8 cellular contexts compared by ENCODE assay signal in the genomic region with DNA sequence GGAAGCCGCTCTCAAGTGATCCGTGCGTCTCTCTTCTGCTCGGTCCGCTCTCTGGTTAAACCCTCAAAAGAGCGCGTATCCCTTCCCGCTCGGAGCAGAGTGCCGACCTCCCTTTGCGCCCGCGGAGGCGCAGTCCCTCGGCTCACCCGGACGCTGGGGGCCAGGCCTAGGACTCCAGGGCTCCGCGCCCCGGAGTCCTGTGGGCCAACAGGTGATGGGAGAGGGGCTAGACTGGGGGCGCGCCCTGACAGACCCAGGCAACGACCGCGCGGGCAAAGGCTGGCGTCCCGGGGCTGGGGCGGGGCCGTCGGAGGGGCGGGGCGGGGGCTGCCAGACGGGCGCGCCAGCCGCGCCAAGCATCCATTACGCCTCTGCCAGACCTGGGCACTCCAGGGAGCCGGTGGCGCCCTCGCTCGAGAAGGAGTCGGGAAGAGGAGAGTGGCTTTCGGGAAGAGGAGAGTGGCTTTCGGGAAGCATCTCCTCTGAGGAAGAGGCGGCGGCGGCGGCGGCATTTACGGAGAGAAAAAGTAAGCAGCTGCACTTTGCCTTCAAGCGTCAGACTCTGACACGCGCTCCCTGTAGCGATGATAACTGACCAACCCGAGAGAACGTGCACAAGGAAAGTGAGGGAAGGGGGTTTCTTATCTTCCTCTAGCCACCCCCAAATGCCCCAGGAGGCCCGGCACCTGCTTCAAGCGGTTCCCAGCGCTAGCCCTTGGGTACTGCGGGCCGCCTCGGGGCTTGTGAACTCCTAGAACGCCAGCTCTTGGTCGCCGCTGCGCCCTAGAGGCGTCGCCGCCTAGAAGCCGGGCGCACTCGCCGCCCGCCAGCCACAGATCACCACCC. TPM values are rescaled to one million over a fixed set of nuclear protein-coding genes. Genes with fewer than 3 reads are reported as not detected.
DNase-seq lines count a peak whose midpoint lies in the region; ATAC-seq and TF ChIP-seq lines count a peak whose summit lies in the region.

No MANE protein-coding gene starts in this region.

- DNase-seq in HEK293T (ENCODE audit: extremely low spot score) (peak; percentile 37), SHP77 treated with DMSO at 0.1 percent for 48 hours (lab: John Stamatoyannopoulos, UW) (peak; percentile 79), occipital lobe (lab: John Stamatoyannopoulos, UW) (peak; percentile 43)
- no peak for DNase-seq in stimulated activated CD4-positive, alpha-beta T cell treated with anti-CD3 and anti-CD28 coated beads, Interleukin-2, amount 100 ng/mL, for 48 hours

- CTCF ChIA-PET in HEK293T (lab: Yijun Ruan, JAX): interaction anchor here (0.7 to 1.5 kb wide), 5 partner anchors 20 to 608 kb away, joined by 3 to 4 read pairs (median 3); no protein-coding TSS in a partner anchor

- H3K9me3 ChIP-seq in gastroesophageal sphincter: no peaks in the 10 kb centered on the region

- no peak overlapping the region for H3K27ac ChIP-seq in ACC112 (ENCODE audit: low read depth, low read length)
- H3K27ac ChIP-seq in gastroesophageal sphincter: peak overlapping the region; percentile 24 to 91 (median 82)

- H3K27me3 ChIP-seq in ACC112 (ENCODE audit: insufficient read depth, low read length): peaks cover 81% of the 10 kb centered on the region
- peaks cover 12% of the 10 kb centered on the region for H3K27me3 ChIP-seq in gastroesophageal sphincter

- POLR2A ChIA-PET in HEK293T (lab: Yijun Ruan, JAX): interaction anchor here (0.8 to 3.9 kb wide), 8 partner anchors 10 to 606 kb away, joined by 3 to 33 read pairs (median 4); no protein-coding TSS in a partner anchor

- peak in 1 of 4 experiments; percentile 7 for TF ChIP-seq CTCF in gastroesophageal sphincter (IDR thresholded peaks at IDR 0.05)

- no peaks in the 10 kb centered on the region for H3K36me3 ChIP-seq in ACC112 (ENCODE audit: insufficient read depth, low read length)
- H3K36me3 ChIP-seq in gastroesophageal sphincter: no peaks in the 10 kb centered on the region

- WGBS in gastroesophageal sphincter (ENCODE audit: low coverage in 1 of 2), 2 donors: 3 to 5% methylated on average over 4 to 10 of the region's 76 CpGs

- peak overlapping the region; percentile 48 for H2AFZ ChIP-seq in ACC112 (ENCODE audit: low read length, unreplicated experiment)

- no peak for TF ChIP-seq EP300 in gastroesophageal sphincter (IDR thresholded peaks at IDR 0.05)

- ATAC-seq in gastroesophageal sphincter (peak; percentile 12), GM19395 (IDR thresholded peaks at IDR 0.05; ENCODE audit: unreplicated experiment) (no peak), GM19455 (IDR thresholded peaks at IDR 0.05; ENCODE audit: unreplicated experiment) (no peak)

- TF ChIP-seq POLR2A in gastroesophageal sphincter (IDR thresholded peaks at IDR 0.05): no peak

- H3K4me1 ChIP-seq in ACC112 (ENCODE audit: control insufficient read depth, insufficient read depth, low read length, unreplicated experiment) (no peaks in the 10 kb centered on the region), gastroesophageal sphincter (peaks cover 0 to 69% (median 0%) of the 10 kb centered on the region in 3 donors)

- H3K79me2 ChIP-seq in ACC112 (ENCODE audit: control insufficient read depth, insufficient read depth, low read length, unreplicated experiment): no peaks in the 10 kb centered on the region

- H3K4me3 ChIP-seq in ACC112 (ENCODE audit: low read depth, low read length) (peak overlapping the region; percentile 81), gastroesophageal sphincter (peak overlapping the region; percentile 75 to 82)

TF ChIP-seq in HEK293T, 16 proteins besides CTCF, POLR2A, EP300 and RAD21:
- TF ChIP-seq CTBP1 (IDR thresholded peaks at IDR 0.05; ENCODE audit: borderline replicate concordance) (no peak), L3MBTL2 (conservative IDR thresholded peaks at IDR 0.05) (peak; percentile 81), BHLHE40 (IDR thresholded peaks at IDR 0.05; ENCODE audit: borderline replicate concordance) (no peak)

RNA-seq across cellular contexts. Expression of a gene that starts 2.6 kb away (rescaled TPM):
- total RNA-seq in gastroesophageal sphincter (100 to 1,000 TPM in 3 of 4 donors, 10 to 100 TPM in 1; 71.6 to 210 (median 175) TPM), occipital lobe (102 TPM)

Comparison
In these comparisons a context has a peak if more than half of its experiments do, and no peak if none do; other contexts are left out.
1. DNase-seq: peak in HEK293T (single experiment), SHP77 treated with DMSO at 0.1 percent for 48 hours (single experiment) and occipital lobe (single experiment); none in stimulated activated CD4-positive, alpha-beta T cell treated with anti-CD3 and anti-CD28 coated beads, Interleukin-2, amount 100 ng/mL, for 48 hours (0 of 2).